10 cellular contexts compared by ENCODE assay signal in genomic region chr6:152185158-152185574, GRCh38.
A peak's percentile ranks its signal among the peaks of the same experiment; 100 is the strongest.
DNase-seq lines count a peak whose midpoint lies in the region; ATAC-seq lines count a peak whose summit lies in the region.
"Had no signal": no experiment of that assay in that cellular context is flagged by ENCODE, and none has a peak within 500 bp of the region (broad histone marks: within the 10 kb centered on the region; RNA-seq: fewer than 3 reads in every experiment).

No MANE protein-coding gene starts in this region.

- peak; percentile 14 to 52 (median 36) for DNase-seq in immature natural killer cell
- DNase-seq in NCI-H1092 treated with DMSO at 0.1 percent for 48 hours (lab: John Stamatoyannopoulos, UW) = no peak
- DNase-seq in H4 (ENCODE audit: low spot score) = no peak
- DNase-seq in activated gamma-delta T cell (lab: John Stamatoyannopoulos, UW) = no peak
- DNase-seq in stimulated activated CD4-positive, alpha-beta T cell treated with anti-CD3 and anti-CD28 coated beads, Interleukin-1b, Interleukin-23, amount 100 ng/mL, for 48 hours = no peak
- DNase-seq: left colon had no signal

- H3K36me3 Mint-ChIP-seq in immature natural killer cell = peaks cover 13 to 30% (median 29%) of the 10 kb centered on the region in 3 donors

- peaks cover 69 to 75% of the 10 kb centered on the region in 2 donors for H3K4me1 Mint-ChIP-seq in immature natural killer cell
- H3K4me1 Mint-ChIP-seq: brain had no signal

- peak overlapping the region; percentile 91 to 99 (median 93) for H3K4me3 Mint-ChIP-seq in immature natural killer cell
- H3K4me3 Mint-ChIP-seq: brain had no signal

- H3K27me3 Mint-ChIP-seq in immature natural killer cell (ENCODE audit: low read depth in 3 of 3) = peaks cover 0 to 10% (median 6%) of the 10 kb centered on the region in 3 donors

- ATAC-seq in GM18508 (IDR thresholded peaks at IDR 0.05; ENCODE audit: insufficient read depth, unreplicated experiment) (peak; percentile 77), GM21526 (IDR thresholded peaks at IDR 0.05; ENCODE audit: low FRiP score, unreplicated experiment) (peak; percentile 67), HG03558 (IDR thresholded peaks at IDR 0.05; ENCODE audit: extremely low read depth, unreplicated experiment) (peak; percentile 51)
- ATAC-seq: left colon had no signal

- H3K27ac Mint-ChIP-seq in immature natural killer cell = peak overlapping the region; percentile 93 to 98 (median 97)
- H3K27ac Mint-ChIP-seq: brain had no signal

- H3K9me3 Mint-ChIP-seq in immature natural killer cell = no peaks in the 10 kb centered on the region

Comparison
In these comparisons a context has a peak if more than half of its experiments do, and no peak if none do; other contexts are left out.
1. DNase-seq: peak in immature natural killer cell (3 of 3); none in NCI-H1092 treated with DMSO at 0.1 percent for 48 hours (single experiment), H4 (single experiment), activated gamma-delta T cell (single experiment) and stimulated activated CD4-positive, alpha-beta T cell treated with anti-CD3 and anti-CD28 coated beads, Interleukin-1b, Interleukin-23, amount 100 ng/mL, for 48 hours (single experiment).
2. Peak in every context shown above with its lines, with median percentiles within 50 percentile points of each other: ATAC-seq.